15 cellular contexts compared by ENCODE assay signal in the genomic region with DNA sequence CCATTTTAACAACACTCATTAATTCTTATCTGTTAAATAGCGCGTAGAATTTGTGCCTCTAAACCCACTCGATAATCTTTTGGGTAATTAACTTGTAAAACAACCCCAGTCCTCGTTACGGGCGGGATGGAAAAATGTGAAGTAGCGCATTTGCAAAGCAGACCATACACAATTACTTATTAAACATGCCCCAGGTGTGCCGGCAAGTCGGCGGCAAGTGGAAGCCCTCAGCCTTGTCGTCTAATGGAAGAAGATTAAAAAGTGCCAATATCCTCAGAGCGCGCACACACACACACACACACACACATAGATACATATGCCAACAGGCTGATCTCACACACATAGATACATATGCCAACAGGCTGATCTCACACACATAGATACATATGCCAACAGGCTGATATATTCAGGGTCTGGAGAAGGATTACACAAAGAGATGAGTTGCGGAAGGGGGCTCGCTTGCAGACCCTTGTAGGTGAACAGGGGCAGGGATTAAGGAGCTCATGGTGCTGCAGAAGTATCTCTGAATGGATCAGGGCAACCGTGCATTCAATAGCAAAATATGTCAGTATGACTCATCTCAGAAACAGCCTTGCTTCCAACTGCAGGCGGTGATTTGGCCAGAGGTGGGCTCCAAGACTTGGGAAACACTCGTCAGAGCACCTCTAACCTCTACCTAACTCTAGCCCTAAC.
DNase-seq lines count a peak whose midpoint lies in the region; ATAC-seq, FAIRE-seq and TF ChIP-seq lines count a peak whose summit lies in the region.
"Had no signal": no experiment of that assay in that cellular context is flagged by ENCODE, and none has a peak within 500 bp of the region (broad histone marks: within the 10 kb centered on the region; RNA-seq: fewer than 3 reads in every experiment).

No MANE protein-coding gene starts in this region.

- no peak for FAIRE-seq in H54 (lab: Jason Lieb, UNC)

- CTCF ChIA-PET in WTC11 (lab: Charles Lee): no interaction called here
- CTCF ChIA-PET in T-cell (lab: Charles Lee): no interaction called here

- H3K4me1 Mint-ChIP-seq in WTC11 (peaks cover 26% of the 10 kb centered on the region), T-cell (peaks cover 0 to 5% (median 2%) of the 10 kb centered on the region in 3 donors)
- peaks cover 0 to 5% of the 10 kb centered on the region in 2 donors for H3K4me1 Mint-ChIP-seq in stimulated activated naive B cell treated with anti-CD40 and anti-IgM and Interleukin-4, amounts not matched to agents 10 μg/mL and 1 μg/mL and 100 μg/mL, for 72 hours

- H3K27ac ChIP-seq in prostate gland: no peak overlapping the region
- H3K27ac ChIP-seq: ovary, Peyer's patch, thyroid gland had no signal

- H3K36me3 Mint-ChIP-seq in WTC11 (peaks cover 9% of the 10 kb centered on the region; the same call in 1 of the 2 replicates), T-cell (peaks cover 42% of the 10 kb centered on the region)
- peaks cover 28 to 57% of the 10 kb centered on the region in 2 donors for H3K36me3 Mint-ChIP-seq in stimulated activated naive B cell treated with anti-CD40 and anti-IgM and Interleukin-4, amounts not matched to agents 10 μg/mL and 1 μg/mL and 100 μg/mL, for 72 hours

- POLR2A ChIA-PET in WTC11 (lab: Charles Lee): no interaction called here
- POLR2A ChIA-PET in T-cell (lab: Charles Lee): no interaction called here

- H3K9me3 Mint-ChIP-seq in WTC11: no peaks in the 10 kb centered on the region
- no peaks in the 10 kb centered on the region for H3K9me3 Mint-ChIP-seq in T-cell
- no peaks in the 10 kb centered on the region for H3K9me3 Mint-ChIP-seq in stimulated activated naive B cell treated with anti-CD40 and anti-IgM and Interleukin-4, amounts not matched to agents 10 μg/mL and 1 μg/mL and 100 μg/mL, for 72 hours

- H3K27me3 Mint-ChIP-seq in WTC11 (ENCODE audit: low read depth): no peaks in the 10 kb centered on the region
- H3K27me3 Mint-ChIP-seq in T-cell: no peaks in the 10 kb centered on the region
- H3K27me3 Mint-ChIP-seq in stimulated activated naive B cell treated with anti-CD40 and anti-IgM and Interleukin-4, amounts not matched to agents 10 μg/mL and 1 μg/mL and 100 μg/mL, for 72 hours: no peaks in the 10 kb centered on the region
- H3K27me3 Mint-ChIP-seq: activated naive CD8-positive, alpha-beta T cell had no signal

- no peaks in the 10 kb centered on the region for H3K4me1 ChIP-seq in prostate gland (replicated peaks)
- H3K4me1 ChIP-seq: Peyer's patch, thyroid gland had no signal

- TF ChIP-seq CTCF in WTC11 (IDR thresholded peaks at IDR 0.05) (no peak), fibroblast of the aortic adventitia (IDR thresholded peaks at IDR 0.05; ENCODE audit: insufficient read depth, low read length) (no peak), retinal pigment epithelial cell (conservative IDR thresholded peaks at IDR 0.05; ENCODE audit: low read depth, low read length) (no peak), prostate gland (IDR thresholded peaks at IDR 0.05) (no peak)

- DNase-seq in H54 (ENCODE audit: insufficient read length, low spot score): peak; percentile 31
- no peak for DNase-seq in WTC11 (ENCODE audit: low spot score)
- peak; percentile 50 for DNase-seq in fibroblast of the aortic adventitia (ENCODE audit: low read depth)
- peak; percentile 26 for DNase-seq in retinal pigment epithelial cell (ENCODE audit: low read depth)
- no peak for DNase-seq in T-cell
- DNase-seq in mucosa of gallbladder (ENCODE audit: low spot score): no peak
- no peak for DNase-seq in stimulated activated naive B cell treated with anti-CD40 and anti-IgM and Interleukin-4, amounts not matched to agents 10 μg/mL and 1 μg/mL and 100 μg/mL, for 72 hours
- no peak for DNase-seq in prostate gland (ENCODE audit: low spot score)
- DNase-seq: activated CD8-positive, alpha-beta T cell treated with anti-CD3 and anti-CD28 coated beads, Interleukin-2, amount 10 ng/mL, durations not matched to agents 7 days and 5 days; NCI-H446; ovary; Peyer's patch; thyroid gland had no signal

- ATAC-seq in WTC11 (no peak), T-cell (replicated peaks in 1 of 4) (no peak)
- no peak for ATAC-seq in stimulated activated naive B cell treated with anti-CD40 and anti-IgM and Interleukin-4, amounts not matched to agents 10 μg/mL and 1 μg/mL and 100 μg/mL, for 72 hours (replicated peaks)
- ATAC-seq: activated CD8-positive, alpha-beta T cell treated with anti-CD3 and anti-CD28 coated beads, Interleukin-2, amount 10 ng/mL, durations not matched to agents 7 days and 5 days had no signal

- intact Hi-C loops in prostate gland (cut with DNase I): no loop called here

- H3K27ac Mint-ChIP-seq in WTC11 (peak overlapping the region; percentile 59), T-cell (no peak overlapping the region)
- H3K27ac Mint-ChIP-seq in stimulated activated naive B cell treated with anti-CD40 and anti-IgM and Interleukin-4, amounts not matched to agents 10 μg/mL and 1 μg/mL and 100 μg/mL, for 72 hours: no peak overlapping the region
- H3K27ac Mint-ChIP-seq: activated CD8-positive, alpha-beta T cell treated with anti-CD3 and anti-CD28 coated beads, Interleukin-2, amount 10 ng/mL, durations not matched to agents 7 days and 5 days; activated naive CD8-positive, alpha-beta T cell had no signal

- no peaks in the 10 kb centered on the region for H3K27me3 ChIP-seq in prostate gland (replicated peaks; ENCODE audit: insufficient read depth)
- H3K27me3 ChIP-seq: ovary, Peyer's patch, thyroid gland had no signal

- H3K4me3 ChIP-seq in fibroblast of the aortic adventitia (ENCODE audit: low read depth, low read length): no peak overlapping the region
- no peak overlapping the region for H3K4me3 ChIP-seq in retinal pigment epithelial cell (ENCODE audit: low read length)
- no peak overlapping the region for H3K4me3 ChIP-seq in prostate gland
- H3K4me3 ChIP-seq: lung, ovary, Peyer's patch, thyroid gland had no signal

- H3K4me3 Mint-ChIP-seq in WTC11: no peak overlapping the region
- no peak overlapping the region for H3K4me3 Mint-ChIP-seq in T-cell
- no peak overlapping the region for H3K4me3 Mint-ChIP-seq in stimulated activated naive B cell treated with anti-CD40 and anti-IgM and Interleukin-4, amounts not matched to agents 10 μg/mL and 1 μg/mL and 100 μg/mL, for 72 hours
- H3K4me3 Mint-ChIP-seq: activated CD8-positive, alpha-beta T cell treated with anti-CD3 and anti-CD28 coated beads, Interleukin-2, amount 10 ng/mL, durations not matched to agents 7 days and 5 days; activated naive CD8-positive, alpha-beta T cell had no signal

- 64% methylated on average over 18 of the region's 18 CpGs for WGBS in prostate gland

- TF ChIP-seq POLR2A in H54 (IDR thresholded peaks at IDR 0.05; ENCODE audit: low read depth, low read length) (no peak), prostate gland (IDR thresholded peaks at IDR 0.05) (no peak)

- H3K36me3 ChIP-seq in prostate gland: no peaks in the 10 kb centered on the region
- H3K36me3 ChIP-seq: ovary, Peyer's patch, thyroid gland had no signal

- H3K9me3 ChIP-seq in prostate gland: no peaks in the 10 kb centered on the region
- H3K9me3 ChIP-seq: ovary, Peyer's patch, thyroid gland had no signal

TF ChIP-seq in WTC11, 78 proteins besides CTCF, POLR2A, EP300 and RAD21 (continues in another document):
- TF ChIP-seq, protein P1, sequence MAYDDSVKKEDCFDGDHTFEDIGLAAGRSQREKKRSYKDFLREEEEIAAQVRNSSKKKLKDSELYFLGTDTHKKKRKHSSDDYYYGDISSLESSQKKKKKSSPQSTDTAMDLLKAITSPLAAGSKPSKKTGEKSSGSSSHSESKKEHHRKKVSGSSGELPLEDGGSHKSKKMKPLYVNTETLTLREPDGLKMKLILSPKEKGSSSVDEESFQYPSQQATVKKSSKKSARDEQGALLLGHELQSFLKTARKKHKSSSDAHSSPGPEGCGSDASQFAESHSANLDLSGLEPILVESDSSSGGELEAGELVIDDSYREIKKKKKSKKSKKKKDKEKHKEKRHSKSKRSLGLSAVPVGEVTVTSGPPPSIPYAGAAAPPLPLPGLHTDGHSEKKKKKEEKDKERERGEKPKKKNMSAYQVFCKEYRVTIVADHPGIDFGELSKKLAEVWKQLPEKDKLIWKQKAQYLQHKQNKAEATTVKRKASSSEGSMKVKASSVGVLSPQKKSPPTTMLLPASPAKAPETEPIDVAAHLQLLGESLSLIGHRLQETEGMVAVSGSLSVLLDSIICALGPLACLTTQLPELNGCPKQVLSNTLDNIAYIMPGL (CRISPR knock-in tag; IDR thresholded peaks at IDR 0.05): no peak
- TF ChIP-seq, protein P2, sequence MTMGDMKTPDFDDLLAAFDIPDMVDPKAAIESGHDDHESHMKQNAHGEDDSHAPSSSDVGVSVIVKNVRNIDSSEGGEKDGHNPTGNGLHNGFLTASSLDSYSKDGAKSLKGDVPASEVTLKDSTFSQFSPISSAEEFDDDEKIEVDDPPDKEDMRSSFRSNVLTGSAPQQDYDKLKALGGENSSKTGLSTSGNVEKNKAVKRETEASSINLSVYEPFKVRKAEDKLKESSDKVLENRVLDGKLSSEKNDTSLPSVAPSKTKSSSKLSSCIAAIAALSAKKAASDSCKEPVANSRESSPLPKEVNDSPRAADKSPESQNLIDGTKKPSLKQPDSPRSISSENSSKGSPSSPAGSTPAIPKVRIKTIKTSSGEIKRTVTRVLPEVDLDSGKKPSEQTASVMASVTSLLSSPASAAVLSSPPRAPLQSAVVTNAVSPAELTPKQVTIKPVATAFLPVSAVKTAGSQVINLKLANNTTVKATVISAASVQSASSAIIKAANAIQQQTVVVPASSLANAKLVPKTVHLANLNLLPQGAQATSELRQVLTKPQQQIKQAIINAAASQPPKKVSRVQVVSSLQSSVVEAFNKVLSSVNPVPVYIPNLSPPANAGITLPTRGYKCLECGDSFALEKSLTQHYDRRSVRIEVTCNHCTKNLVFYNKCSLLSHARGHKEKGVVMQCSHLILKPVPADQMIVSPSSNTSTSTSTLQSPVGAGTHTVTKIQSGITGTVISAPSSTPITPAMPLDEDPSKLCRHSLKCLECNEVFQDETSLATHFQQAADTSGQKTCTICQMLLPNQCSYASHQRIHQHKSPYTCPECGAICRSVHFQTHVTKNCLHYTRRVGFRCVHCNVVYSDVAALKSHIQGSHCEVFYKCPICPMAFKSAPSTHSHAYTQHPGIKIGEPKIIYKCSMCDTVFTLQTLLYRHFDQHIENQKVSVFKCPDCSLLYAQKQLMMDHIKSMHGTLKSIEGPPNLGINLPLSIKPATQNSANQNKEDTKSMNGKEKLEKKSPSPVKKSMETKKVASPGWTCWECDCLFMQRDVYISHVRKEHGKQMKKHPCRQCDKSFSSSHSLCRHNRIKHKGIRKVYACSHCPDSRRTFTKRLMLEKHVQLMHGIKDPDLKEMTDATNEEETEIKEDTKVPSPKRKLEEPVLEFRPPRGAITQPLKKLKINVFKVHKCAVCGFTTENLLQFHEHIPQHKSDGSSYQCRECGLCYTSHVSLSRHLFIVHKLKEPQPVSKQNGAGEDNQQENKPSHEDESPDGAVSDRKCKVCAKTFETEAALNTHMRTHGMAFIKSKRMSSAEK (CRISPR knock-in tag; IDR thresholded peaks at IDR 0.05; ENCODE audit: borderline replicate concordance): no peak
- no peak for TF ChIP-seq TP53 (CRISPR knock-in tag; IDR thresholded peaks at IDR 0.05)
- no peak for TF ChIP-seq NFYB (CRISPR knock-in tag; conservative IDR thresholded peaks at IDR 0.05; ENCODE audit: low read depth)

Comparison
In these comparisons a context has a peak if more than half of its experiments do, and no peak if none do; other contexts are left out.
1. DNase-seq: peak in H54 (single experiment), fibroblast of the aortic adventitia (single experiment) and retinal pigment epithelial cell (single experiment); none in WTC11 (single experiment), T-cell (0 of 34), mucosa of gallbladder (single experiment), stimulated activated naive B cell treated with anti-CD40 and anti-IgM and Interleukin-4, amounts not matched to agents 10 μg/mL and 1 μg/mL and 100 μg/mL, for 72 hours (single experiment) and prostate gland (single experiment).